8 cellular contexts compared by ENCODE assay signal in the genomic region with DNA sequence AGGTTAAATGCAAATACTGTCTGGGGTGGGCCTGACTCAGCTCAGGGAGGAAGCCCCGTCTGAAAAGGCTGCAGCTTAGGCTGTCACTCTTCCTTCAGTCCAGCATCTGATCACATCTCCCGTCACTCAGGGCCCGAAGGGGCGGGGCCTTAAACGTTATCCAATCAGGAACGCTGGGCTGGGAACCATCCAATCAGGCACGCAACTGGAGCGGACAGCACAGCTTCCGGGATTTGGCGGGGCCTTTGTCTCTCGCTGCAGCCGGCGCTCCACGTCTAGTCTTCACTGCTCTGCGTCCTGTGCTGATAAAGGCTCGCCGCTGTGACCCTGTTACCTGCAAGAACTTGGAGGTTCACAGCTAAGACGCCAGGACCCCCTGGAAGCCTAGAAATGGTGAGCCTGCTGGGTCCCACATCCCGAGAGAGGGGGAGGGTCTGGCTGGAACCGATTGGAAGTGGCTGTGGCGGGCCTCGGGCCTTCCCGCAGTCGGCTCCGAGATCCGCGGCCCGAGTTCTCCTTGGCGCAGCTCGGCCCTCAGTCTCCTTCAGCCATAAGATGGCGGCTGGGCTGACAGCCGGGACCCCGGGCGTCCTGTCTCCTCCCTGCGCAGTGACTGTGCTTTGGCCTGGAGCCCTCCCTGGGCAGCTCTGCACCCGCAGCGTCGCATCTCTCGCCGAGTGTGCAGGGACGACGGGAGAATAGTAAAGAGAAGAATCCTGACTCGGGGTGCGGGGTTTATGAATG. TPM values are rescaled to one million over a fixed set of nuclear protein-coding genes. Genes with fewer than 3 reads are reported as not detected.
DNase-seq lines count a peak whose midpoint lies in the region; ATAC-seq and FAIRE-seq lines count a peak whose summit lies in the region.

A gene (plus strand): TSS at position 248 of the 744 bp plus-strand sequence. CDS start 143 bp downstream, at position 391.

- DNase-seq in COLO829 (ENCODE audit: low spot score) (peak; percentile 95), HTR-8/SVneo (ENCODE audit: insufficient read length, low spot score) (peak; percentile 89), NOMO-1 treated with dmso at 0.1 percent for 144 hours (lab: John Stamatoyannopoulos, UW; ENCODE audit: unreplicated experiment) (peak; percentile 95), mesenchymal stem cell (peak; percentile 96)
- peak; percentile 98 for DNase-seq in activated CD8-positive, alpha-beta memory T cell treated with anti-CD3 and anti-CD28 coated beads, Interleukin-2, amount 10 ng/mL, durations not matched to agents 7 days and 5 days
- peak; percentile 91 for DNase-seq in stimulated activated CD8-positive, alpha-beta memory T cell treated with anti-CD3 and anti-CD28 coated beads, Interleukin-12 subunit alpha, Interleukin-12 subunit beta, amount 100 ng/mL, for 4 hours (ENCODE audit: low read depth)

- no peak within 1 kb of the TSS for H2BK5ac ChIP-seq in mesenchymal stem cell (ENCODE audit: low read depth, low read length, poor library complexity, severe bottlenecking)

- no peak within 1 kb of the TSS for H4K91ac ChIP-seq in mesenchymal stem cell (ENCODE audit: low read length)

- no peak within 1 kb of the TSS for H2BK120ac ChIP-seq in mesenchymal stem cell (ENCODE audit: low read depth, low read length)

- H3K4me3 ChIP-seq in endocrine pancreas (ENCODE audit: control insufficient read depth, insufficient read depth, low read length) = peak within 1 kb of the TSS; percentile 75
- peak within 1 kb of the TSS; percentile 84 to 96 for H3K4me3 ChIP-seq in mesenchymal stem cell (ENCODE audit: insufficient read depth in 1 of 2, low read depth in 1 of 2, low read length in 2 of 2)

- CTCF ChIA-PET in activated CD8-positive, alpha-beta memory T cell treated with anti-CD3 and anti-CD28 coated beads, Interleukin-2, amount 10 ng/mL, durations not matched to agents 7 days and 5 days (lab: Charles Lee) = interaction anchor here (0.9 kb wide), 1 partner anchor 48 kb away, joined by 3 read pairs; no protein-coding TSS in a partner anchor

- ATAC-seq in GM21367 (IDR thresholded peaks at IDR 0.05; ENCODE audit: unreplicated experiment) = peak; percentile 100
- peak; percentile 98 for ATAC-seq in activated CD8-positive, alpha-beta memory T cell treated with anti-CD3 and anti-CD28 coated beads, Interleukin-2, amount 10 ng/mL, durations not matched to agents 7 days and 5 days

- H3K4ac ChIP-seq in mesenchymal stem cell (ENCODE audit: low read depth in 1 of 2, low read length in 2 of 2) = no peak within 1 kb of the TSS

- H3K9me3 ChIP-seq in endocrine pancreas (ENCODE audit: control insufficient read depth, low read length) (no peaks in the 10 kb centered on the region), mesenchymal stem cell (ENCODE audit: control insufficient read depth, low read length) (no peaks in the 10 kb centered on the region)

- no peaks in the 10 kb centered on the region for H3K27me3 Mint-ChIP-seq in activated CD8-positive, alpha-beta memory T cell treated with anti-CD3 and anti-CD28 coated beads, Interleukin-2, amount 10 ng/mL, durations not matched to agents 7 days and 5 days

- H3K4me1 ChIP-seq in endocrine pancreas (ENCODE audit: control insufficient read depth, insufficient read depth, low read length) = no peaks in the 10 kb centered on the region
- H3K4me1 ChIP-seq in mesenchymal stem cell (ENCODE audit: control insufficient read depth, insufficient read depth, low read depth, low read length) = peaks cover 2% of the 10 kb centered on the region

- no peak within 1 kb of the TSS for H2BK12ac ChIP-seq in mesenchymal stem cell (ENCODE audit: low read length in 2 of 2)

- no peak within 1 kb of the TSS for H2AK5ac ChIP-seq in mesenchymal stem cell (ENCODE audit: low read length, severe bottlenecking)

- peaks cover 32% of the 10 kb centered on the region for H3K36me3 Mint-ChIP-seq in activated CD8-positive, alpha-beta memory T cell treated with anti-CD3 and anti-CD28 coated beads, Interleukin-2, amount 10 ng/mL, durations not matched to agents 7 days and 5 days

- no peak within 1 kb of the TSS for H3K14ac ChIP-seq in mesenchymal stem cell (ENCODE audit: low read length in 2 of 2)

- peak within 1 kb of the TSS; percentile 94 for H4K8ac ChIP-seq in mesenchymal stem cell (ENCODE audit: low read length)

- no peak within 1 kb of the TSS for H3K23ac ChIP-seq in mesenchymal stem cell (ENCODE audit: low read length in 2 of 2)

- FAIRE-seq in HTR-8/SVneo (lab: Jason Lieb, UNC) = peak; percentile 38

- peak within 1 kb of the TSS; percentile 26 for H2BK15ac ChIP-seq in mesenchymal stem cell (ENCODE audit: low read depth, poor library complexity, severe bottlenecking)

- no peaks in the 10 kb centered on the region for H3K9me3 Mint-ChIP-seq in activated CD8-positive, alpha-beta memory T cell treated with anti-CD3 and anti-CD28 coated beads, Interleukin-2, amount 10 ng/mL, durations not matched to agents 7 days and 5 days (ENCODE audit: low read depth)

- H3K9ac ChIP-seq in endocrine pancreas (ENCODE audit: control insufficient read depth, insufficient read depth, low read length) (peak within 1 kb of the TSS; percentile 39), mesenchymal stem cell (ENCODE audit: low read length) (peak within 1 kb of the TSS; percentile 98)

- H3K27ac ChIP-seq in mesenchymal stem cell (ENCODE audit: low read length, poor library complexity, severe bottlenecking) = peak within 1 kb of the TSS; percentile 77

- H3K4me2 ChIP-seq in mesenchymal stem cell (ENCODE audit: low read length, poor library complexity, severe bottlenecking) = peak within 1 kb of the TSS; percentile 81

- H3K27ac Mint-ChIP-seq in activated CD8-positive, alpha-beta memory T cell treated with anti-CD3 and anti-CD28 coated beads, Interleukin-2, amount 10 ng/mL, durations not matched to agents 7 days and 5 days = peak within 1 kb of the TSS; percentile 90

- WGBS in mesenchymal stem cell = under 1% methylated on average over 44 of the region's 44 CpGs

- H3K79me1 ChIP-seq in mesenchymal stem cell (replicated peaks; ENCODE audit: low read length, poor library complexity, severe bottlenecking) = peaks cover 3% of the 10 kb centered on the region

- peak within 1 kb of the TSS; percentile 20 for H2AFZ ChIP-seq in mesenchymal stem cell (ENCODE audit: low read depth, low read length)

- no peaks in the 10 kb centered on the region for H3K36me3 ChIP-seq in endocrine pancreas (ENCODE audit: control insufficient read depth, insufficient read depth, low read length)
- peaks cover 5 to 9% of the 10 kb centered on the region in 2 experiments for H3K36me3 ChIP-seq in mesenchymal stem cell (ENCODE audit: control insufficient read depth in 1 of 2, insufficient read depth in 2 of 2, low read depth in 1 of 2, low read length in 2 of 2)

- H3K27me3 ChIP-seq in endocrine pancreas (ENCODE audit: control insufficient read depth, insufficient read depth, low read length) = no peaks in the 10 kb centered on the region
- no peaks in the 10 kb centered on the region for H3K27me3 ChIP-seq in mesenchymal stem cell (ENCODE audit: control insufficient read depth in 1 of 2, insufficient read depth in 1 of 2, low read length in 2 of 2)

- peak within 1 kb of the TSS; percentile 94 for H3K4me3 Mint-ChIP-seq in activated CD8-positive, alpha-beta memory T cell treated with anti-CD3 and anti-CD28 coated beads, Interleukin-2, amount 10 ng/mL, durations not matched to agents 7 days and 5 days

- peaks cover 33% of the 10 kb centered on the region for H3K4me1 Mint-ChIP-seq in activated CD8-positive, alpha-beta memory T cell treated with anti-CD3 and anti-CD28 coated beads, Interleukin-2, amount 10 ng/mL, durations not matched to agents 7 days and 5 days

- H3K18ac ChIP-seq in mesenchymal stem cell (ENCODE audit: low read depth in 1 of 2, low read length in 2 of 2) = peak within 1 kb of the TSS; percentile 61 to 80

RNA-seq across cellular contexts. Expression of the gene that starts here (rescaled TPM):
- total RNA-seq in activated CD8-positive, alpha-beta memory T cell treated with anti-CD3 and anti-CD28 coated beads, Interleukin-2, amount 10 ng/mL, durations not matched to agents 7 days and 5 days = 10 to 100 TPM; 16.0 to 17.0 TPM
- polyA plus RNA-seq in mesenchymal stem cell (2013, experiment 1 of 2) = 4.9 TPM
- polyA plus RNA-seq in mesenchymal stem cell (2013, experiment 2 of 2) = 5.1 TPM

Comparison
In these comparisons a context has a peak if more than half of its experiments do, and no peak if none do; other contexts are left out.
1. Peak in every context shown above with its lines: DNase-seq, ATAC-seq, H3K4me3 ChIP-seq and H3K27ac ChIP-seq.